ENCODE assay signal across 8 cellular contexts in genomic region chr11:65639228-65639597, GRCh38. TPM values are rescaled to one million over a fixed set of nuclear protein-coding genes. Genes with fewer than 3 reads are reported as not detected.
DNase-seq lines count a peak whose midpoint lies in the region; ATAC-seq, FAIRE-seq and TF ChIP-seq lines count a peak whose summit lies in the region.
"Not testable (repeated sequence)": the region's sequence is repeated elsewhere in the genome, so short reads cannot be mapped to it uniquely, and the experiment has no call there.

No MANE protein-coding gene starts in this region.

- TF ChIP-seq POLR2A in GM12878 (IDR thresholded peaks at IDR 0.05; ENCODE audit: low read depth, low read length); esophagus squamous epithelium (IDR thresholded peaks at IDR 0.05); uterus (IDR thresholded peaks at IDR 0.05): not testable (repeated sequence)

- not testable (repeated sequence) for H2AFZ ChIP-seq in GM12878 (ENCODE audit: control insufficient read depth, low read depth, low read length)

- H3K4me2 ChIP-seq in GM12878 (ENCODE audit: control insufficient read depth, insufficient read depth): peak overlapping the region; percentile 99

- not testable (repeated sequence) for DNase-seq in GM12864 (ENCODE audit: low read depth); RWPE1 (ENCODE audit: low spot score); activated T-cell treated with anti-CD3 and anti-CD28 coated beads, Interleukin-2, amount 50 U/mL, for 24 hours; GM12878 (ENCODE audit: low read depth, low spot score); esophagus squamous epithelium (lab: John Stamatoyannopoulos, UW); uterus

- peak overlapping the region; percentile 80 for H3K4me3 ChIP-seq in GM12864 (ENCODE audit: low read depth, low read length)
- H3K4me3 ChIP-seq in GM12878: peak overlapping the region; percentile 85
- peak overlapping the region in 3 of 4 donors; percentile 80 to 87 (median 81) for H3K4me3 ChIP-seq in esophagus squamous epithelium
- H3K4me3 ChIP-seq in mucosa of stomach (ENCODE audit: low read length): not testable (repeated sequence)
- peak overlapping the region in 4 of 7 experiments; percentile 55 to 82 (median 70) for H3K4me3 ChIP-seq in skin epidermis
- H3K4me3 ChIP-seq in uterus: peak overlapping the region in 1 of 2 donors; percentile 60

- not testable (repeated sequence) for ATAC-seq in GM12878

- H3K27ac Mint-ChIP-seq in activated T-cell treated with anti-CD3 and anti-CD28 coated beads, Interleukin-2, amount 50 U/mL, for 24 hours: peak overlapping the region; percentile 95

- not testable (repeated sequence) for H4K20me1 ChIP-seq in GM12878 (ENCODE audit: control insufficient read depth, insufficient read depth)

- RAD21 ChIA-PET in GM12878 (lab: Charles Lee; ENCODE audit: unreplicated experiment): interaction anchor here (1.0 to 2.9 kb wide), 12 partner anchors 13 to 179 kb away, joined by 3 to 23 read pairs (median 7); partner anchors contain the start of genes EHBP1L1, FAM89B, OVOL1 and PCNX3

- TF ChIP-seq EP300 in GM12878 (IDR thresholded peaks at IDR 0.05; ENCODE audit: borderline replicate concordance in 1 of 2, control insufficient read depth in 1 of 2, low read depth in 2 of 2, low read length in 2 of 2): not testable (repeated sequence)

- not testable (repeated sequence) for H3K27me3 ChIP-seq in GM12878 (replicated peaks in 1 of 2; ENCODE audit: control insufficient read depth in 2 of 2, insufficient read depth in 2 of 2, low read length in 1 of 2); esophagus squamous epithelium; mucosa of stomach (ENCODE audit: control insufficient read depth, insufficient read depth, low read length); uterus

- peak overlapping the region; percentile 72 for H3K9ac ChIP-seq in GM12878 (ENCODE audit: control insufficient read depth, insufficient read depth, low read length)
- peak overlapping the region; percentile 47 for H3K9ac ChIP-seq in mucosa of stomach (ENCODE audit: low read length)

- peaks cover 58% of the 10 kb centered on the region for H3K4me1 Mint-ChIP-seq in activated T-cell treated with anti-CD3 and anti-CD28 coated beads, Interleukin-2, amount 50 U/mL, for 24 hours (ENCODE audit: low read depth)

- H3K79me2 ChIP-seq in GM12878 (ENCODE audit: control insufficient read depth, insufficient read depth, low read length): peaks cover 42% of the 10 kb centered on the region

- H3K27ac ChIP-seq in RWPE1 (peak overlapping the region; percentile 87), GM12878 (ENCODE audit: control insufficient read depth, insufficient read depth) (peak overlapping the region; percentile 89), esophagus squamous epithelium (peak overlapping the region; percentile 74 to 95 (median 94)), skin epidermis (peak overlapping the region in 16 of 21 experiments; percentile 74 to 98 (median 87)), uterus (peak overlapping the region; percentile 81 to 84)

- intact Hi-C loops in GM12878 (cut with micrococcal nuclease; ENCODE audit: unreplicated experiment): loop anchor here (2.0 kb wide), 2 partner anchors 14 to 24 kb away; partner anchors contain the start of genes MAP3K11 and PCNX3
- intact Hi-C loops in esophagus squamous epithelium (cut with DNase I): not testable (repeated sequence)
- intact Hi-C loops in uterus (cut with DNase I; ENCODE audit: low total_unique reads): loop anchor here (10.0 kb wide), 1 partner anchor 176 kb away; no protein-coding TSS in a partner anchor

- CTCF ChIA-PET in RWPE1 (lab: Yijun Ruan, JAX): interaction anchor here (0.5 to 1.5 kb wide), 3 partner anchors 15 to 245 kb away, joined by 3 to 5 read pairs (median 4); no protein-coding TSS in a partner anchor
- CTCF ChIA-PET in GM12878 (lab: Yijun Ruan, JAX): interaction anchor here (0.6 to 2.9 kb wide), 15 partner anchors 13 to 620 kb away, joined by 3 to 14 read pairs (median 8); partner anchors contain the start of genes EHBP1L1, FAM89B, MUS81 and PCNX3

- SMC1A ChIA-PET in GM12878 (lab: Charles Lee; ENCODE audit: uncharacterized antibody, unreplicated experiment): interaction anchor here (0.6 to 3.6 kb wide), 6 partner anchors 13 to 480 kb away, joined by 3 to 33 read pairs (median 10); partner anchors contain the start of genes PCNX3 and RELA

- H3K4me1 ChIP-seq in GM12878 (ENCODE audit: control insufficient read depth, insufficient read depth, low read length) (peaks cover 34% of the 10 kb centered on the region), esophagus squamous epithelium (peaks cover 33 to 91% (median 34%) of the 10 kb centered on the region in 3 donors), mucosa of stomach (ENCODE audit: control insufficient read depth, insufficient read depth, low read length) (peaks cover 26% of the 10 kb centered on the region), uterus (peaks cover 0 to 15% of the 10 kb centered on the region in 2 donors)

- WGBS in GM12878 (ENCODE audit: insufficient coverage, insufficient replicate concordance, low lambda C conversion rate, missing lambda C conversion rate): 5% methylated on average over 9 of the region's 9 CpGs
- WGBS in esophagus squamous epithelium, 2 donors: 40 to 76% methylated on average over 1 to 6 of the region's 9 CpGs

- not testable (repeated sequence) for H3K9me3 Mint-ChIP-seq in activated T-cell treated with anti-CD3 and anti-CD28 coated beads, Interleukin-2, amount 50 U/mL, for 24 hours

- in situ Hi-C loops in GM12878 (cut with MboI): not testable (repeated sequence)

- not testable (repeated sequence) for TF ChIP-seq CTCF in GM12864 (IDR thresholded peaks at IDR 0.05; ENCODE audit: low read depth, low read length, missing control alignments); RWPE1 (conservative IDR thresholded peaks at IDR 0.05; ENCODE audit: low read depth); GM12878 (IDR thresholded peaks at IDR 0.05 in 2 of 3, conservative IDR thresholded peaks at IDR 0.05 in 1 of 3; ENCODE audit: control insufficient read depth in 2 of 3, extremely low read depth in 1 of 3, insufficient read depth in 1 of 3, low read depth in 3 of 3, low read length in 3 of 3); esophagus squamous epithelium (IDR thresholded peaks at IDR 0.05); uterus (IDR thresholded peaks at IDR 0.05)

- TF ChIP-seq RAD21 in GM12878 (IDR thresholded peaks at IDR 0.05; ENCODE audit: insufficient read depth, low read depth, low read length): not testable (repeated sequence)

- not testable (repeated sequence) for H3K9me3 ChIP-seq in GM12878 (replicated peaks; ENCODE audit: control insufficient read depth, insufficient read depth, low read length); esophagus squamous epithelium; mucosa of stomach (ENCODE audit: control insufficient read depth, low read length); uterus

- FAIRE-seq in GM12878 (lab: Jason Lieb, UNC): not testable (repeated sequence)

- H3K27me3 Mint-ChIP-seq in activated T-cell treated with anti-CD3 and anti-CD28 coated beads, Interleukin-2, amount 50 U/mL, for 24 hours: not testable (repeated sequence)

- BruUV-seq in GM12878 (replicated peaks; lab: Mats Ljungman, UMichigan): TSS peak; percentile 88

- POLR2A ChIA-PET in RWPE1 (lab: Yijun Ruan, JAX; ENCODE audit: low non-redundant PET): not testable (repeated sequence)
- POLR2A ChIA-PET in GM12878 (lab: Charles Lee): interaction anchor here (0.6 to 7.6 kb wide), 20 partner anchors 14 to 252 kb away, joined by 3 to 100 read pairs (median 6); partner anchors contain the start of genes CCDC85B, EHBP1L1, KAT5 and PCNX3

- peak overlapping the region; percentile 93 for H3K4me3 Mint-ChIP-seq in activated T-cell treated with anti-CD3 and anti-CD28 coated beads, Interleukin-2, amount 50 U/mL, for 24 hours

- H3K36me3 ChIP-seq in GM12878 (ENCODE audit: control insufficient read depth in 2 of 2, insufficient read depth in 2 of 2, low read length in 1 of 2) (peaks cover 15 to 32% of the 10 kb centered on the region in 2 experiments), esophagus squamous epithelium (peaks cover 25 to 50% (median 38%) of the 10 kb centered on the region in 3 donors), mucosa of stomach (ENCODE audit: control insufficient read depth, insufficient read depth, low read length) (peaks cover 13% of the 10 kb centered on the region)
- not testable (repeated sequence) for H3K36me3 ChIP-seq in uterus

- H3K36me3 Mint-ChIP-seq in activated T-cell treated with anti-CD3 and anti-CD28 coated beads, Interleukin-2, amount 50 U/mL, for 24 hours (ENCODE audit: low read depth): peaks cover 87% of the 10 kb centered on the region

RNA-seq across cellular contexts. Expression of gene SIPA1, which starts 1.3 kb away (rescaled TPM):
- 136 and 145 TPM in 2 replicates for total RNA-seq in GM12878 (2013; cell fraction: nucleolus; rRNA removed)
- total RNA-seq in GM12878 (2014; rRNA removed) (51.7 and 61.2 TPM in 2 replicates), GM12878 (2014; rRNA removed; fragmentation: Illumina TruSeq; extraction: Trizol) (26.9 and 34.2 TPM in 2 replicates), GM12878 (2021) (132 and 139 TPM in 2 replicates), esophagus squamous epithelium (10 to 100 TPM in 3 of 4 donors, 1 to 10 TPM in 1; 7.8 to 29.2 (median 27.5) TPM), uterus (10 to 100 TPM; 11.2 to 60.1 (median 27.0) TPM)
- polyA plus RNA-seq in GM12878 (2011; ENCODE audit: low read depth): 14.6 TPM
- polyA plus RNA-seq in GM12878 (2011; rRNA removed) (24.0 and 64.1 TPM in 2 replicates), GM12878 (2014; fragmentation: Illumina TruSeq; extraction: Trizol) (4.9 and 16.0 TPM in 2 replicates), GM12878 (2014; fragmentation: Nextera tagmentation; extraction: Ambion mirVana) (1 to 10 TPM; 1.0 to 5.5 TPM), GM12878 (2014; rRNA removed) (64.2 and 66.8 TPM in 2 replicates), GM12878 (2016; fragmentation: Nextera tagmentation; extraction: Ambion mirVana) (10 to 100 TPM; 18.3 to 32.7 TPM)
- 72.9 and 124 TPM in 2 replicates for polyA plus RNA-seq in GM12878 (2011; cell fraction: cytosol; rRNA removed)
- 436 and 511 TPM in 2 replicates for polyA plus RNA-seq in GM12878 (2011; cell fraction: nucleus; rRNA removed)
- 69.0 and 88.3 TPM in 2 replicates for polyA plus RNA-seq in GM12878 (2012)
- 131 and 204 TPM in 2 replicates for polyA minus RNA-seq in GM12878 (2011; rRNA and poly(A)+ RNA removed)
- polyA minus RNA-seq in GM12878 (2011; cell fraction: cytosol; rRNA and poly(A)+ RNA removed): 70.8 and 88.3 TPM in 2 replicates
- 87.9 and 144 TPM in 2 replicates for polyA minus RNA-seq in GM12878 (2011; cell fraction: nucleus; rRNA and poly(A)+ RNA removed)

RNA-seq across cellular contexts. Expression of gene RELA, which starts 23.5 kb away (rescaled TPM):
- 91.6 and 99.8 TPM in 2 replicates for total RNA-seq in GM12878 (2013; cell fraction: nucleolus; rRNA removed)
- total RNA-seq in GM12878 (2014; rRNA removed) (28.1 and 33.6 TPM in 2 replicates), GM12878 (2014; rRNA removed; fragmentation: Illumina TruSeq; extraction: Trizol) (15.3 and 16.8 TPM in 2 replicates), GM12878 (2021) (51.7 and 56.4 TPM in 2 replicates), esophagus squamous epithelium (10 to 100 TPM; 29.4 to 49.4 (median 47.5) TPM), uterus (10 to 100 TPM in 3 of 4 donors, 1 to 10 TPM in 1; 6.7 to 97.1 (median 36.5) TPM)
- 26.3 TPM for polyA plus RNA-seq in GM12878 (2011; ENCODE audit: low read depth)
- polyA plus RNA-seq in GM12878 (2011; rRNA removed) (13.4 and 32.7 TPM in 2 replicates), GM12878 (2014; fragmentation: Illumina TruSeq; extraction: Trizol) (21.8 and 34.7 TPM in 2 replicates), GM12878 (2014; fragmentation: Nextera tagmentation; extraction: Ambion mirVana) (10 to 100 TPM in 1 of 2 experiments, 1 to 10 TPM in 1; 5.1 to 12.8 TPM), GM12878 (2014; rRNA removed) (37.4 and 60.0 TPM in 2 replicates), GM12878 (2016; fragmentation: Nextera tagmentation; extraction: Ambion mirVana) (10 to 100 TPM; 38.1 to 42.8 TPM)
- 28.1 and 28.2 TPM in 2 replicates for polyA plus RNA-seq in GM12878 (2011; cell fraction: cytosol; rRNA removed)
- 205 and 257 TPM in 2 replicates for polyA plus RNA-seq in GM12878 (2011; cell fraction: nucleus; rRNA removed)
- 60.7 and 67.5 TPM in 2 replicates for polyA plus RNA-seq in GM12878 (2012)
- polyA minus RNA-seq in GM12878 (2011; rRNA and poly(A)+ RNA removed): 35.8 and 49.0 TPM in 2 replicates
- 18.3 and 22.1 TPM in 2 replicates for polyA minus RNA-seq in GM12878 (2011; cell fraction: cytosol; rRNA and poly(A)+ RNA removed)
- 82.5 and 108 TPM in 2 replicates for polyA minus RNA-seq in GM12878 (2011; cell fraction: nucleus; rRNA and poly(A)+ RNA removed)

RNA-seq across cellular contexts. Expression of gene PCNX3, which starts 23.6 kb away (rescaled TPM):
- 38.1 and 44.3 TPM in 2 replicates for total RNA-seq in GM12878 (2013; cell fraction: nucleolus; rRNA removed)
- total RNA-seq in GM12878 (2014; rRNA removed) (14.0 and 19.9 TPM in 2 replicates), GM12878 (2014; rRNA removed; fragmentation: Illumina TruSeq; extraction: Trizol) (5.4 and 7.3 TPM in 2 replicates), GM12878 (2021) (39.0 and 46.6 TPM in 2 replicates), esophagus squamous epithelium (10 to 100 TPM; 24.0 to 40.0 (median 30.9) TPM), uterus (10 to 100 TPM in 3 of 4 donors, 1 to 10 TPM in 1; 6.8 to 47.4 (median 24.6) TPM)
- polyA plus RNA-seq in GM12878 (2011; ENCODE audit: low read depth): 8.1 TPM
- polyA plus RNA-seq in GM12878 (2011; rRNA removed) (2.9 and 8.2 TPM in 2 replicates), GM12878 (2014; fragmentation: Illumina TruSeq; extraction: Trizol) (1.7 and 8.6 TPM in 2 replicates), GM12878 (2014; fragmentation: Nextera tagmentation; extraction: Ambion mirVana) (under 1 TPM; 0.03 to 0.15 TPM), GM12878 (2014; rRNA removed) (34.1 and 40.2 TPM in 2 replicates), GM12878 (2016; fragmentation: Nextera tagmentation; extraction: Ambion mirVana) (10 to 100 TPM in 1 of 2 experiments, 1 to 10 TPM in 1; 6.8 to 10.3 TPM)
- 19.6 and 23.7 TPM in 2 replicates for polyA plus RNA-seq in GM12878 (2011; cell fraction: cytosol; rRNA removed)
- 93.1 and 120 TPM in 2 replicates for polyA plus RNA-seq in GM12878 (2011; cell fraction: nucleus; rRNA removed)
- 16.6 and 21.0 TPM in 2 replicates for polyA plus RNA-seq in GM12878 (2012)
- polyA minus RNA-seq in GM12878 (2011; rRNA and poly(A)+ RNA removed): 12.1 and 24.9 TPM in 2 replicates
- 17.2 and 18.4 TPM in 2 replicates for polyA minus RNA-seq in GM12878 (2011; cell fraction: cytosol; rRNA and poly(A)+ RNA removed)
- polyA minus RNA-seq in GM12878 (2011; cell fraction: nucleus; rRNA and poly(A)+ RNA removed): 29.3 and 54.2 TPM in 2 replicates

RNA-seq across cellular contexts. Expression of gene MAP3K11, which starts 25.2 kb away (rescaled TPM):
- total RNA-seq in GM12878 (2013; cell fraction: nucleolus; rRNA removed): 95.3 and 109 TPM in 2 replicates
- total RNA-seq in GM12878 (2014; rRNA removed): 37.4 and 39.9 TPM in 2 replicates
- total RNA-seq in GM12878 (2014; rRNA removed; fragmentation: Illumina TruSeq; extraction: Trizol): 13.6 and 15.1 TPM in 2 replicates
- 62.6 and 64.7 TPM in 2 replicates for total RNA-seq in GM12878 (2021)
- polyA plus RNA-seq in GM12878 (2011; ENCODE audit: low read depth): 8.2 TPM
- 17.0 and 27.9 TPM in 2 replicates for polyA plus RNA-seq in GM12878 (2011; rRNA removed)
- polyA plus RNA-seq in GM12878 (2011; cell fraction: cytosol; rRNA removed): 43.4 and 59.7 TPM in 2 replicates
- 80.4 and 99.7 TPM in 2 replicates for polyA plus RNA-seq in GM12878 (2011; cell fraction: nucleus; rRNA removed)
- polyA plus RNA-seq in GM12878 (2012): 29.2 and 38.0 TPM in 2 replicates
- 6.6 and 14.0 TPM in 2 replicates for polyA plus RNA-seq in GM12878 (2014; fragmentation: Illumina TruSeq; extraction: Trizol)
- 1 to 10 TPM; 1.5 to 1.9 TPM for polyA plus RNA-seq in GM12878 (2014; fragmentation: Nextera tagmentation; extraction: Ambion mirVana)
- 51.8 and 58.7 TPM in 2 replicates for polyA plus RNA-seq in GM12878 (2014; rRNA removed)
- polyA plus RNA-seq in GM12878 (2016; fragmentation: Nextera tagmentation; extraction: Ambion mirVana): 10 to 100 TPM; 22.1 to 27.3 TPM
- 31.5 and 53.3 TPM in 2 replicates for polyA minus RNA-seq in GM12878 (2011; rRNA and poly(A)+ RNA removed)
- polyA minus RNA-seq in GM12878 (2011; cell fraction: cytosol; rRNA and poly(A)+ RNA removed): 23.3 and 23.7 TPM in 2 replicates
- polyA minus RNA-seq in GM12878 (2011; cell fraction: nucleus; rRNA and poly(A)+ RNA removed): 31.8 and 54.0 TPM in 2 replicates
- 10 to 100 TPM; 27.5 to 33.0 (median 30.4) TPM for total RNA-seq in esophagus squamous epithelium
- total RNA-seq in uterus: 100 to 1,000 TPM in 1 of 4 donors, 10 to 100 TPM in 3; 22.1 to 139 (median 51.8) TPM

RNA-seq across cellular contexts. Expression of gene KCNK7, which starts 43.6 kb away (rescaled TPM):
- 0.42 and 0.67 TPM in 2 replicates for total RNA-seq in GM12878 (2013; cell fraction: nucleolus; rRNA removed)
- total RNA-seq in GM12878 (2014; rRNA removed): 0.16 and 0.23 TPM in 2 replicates
- not detected in 2 replicates for total RNA-seq in GM12878 (2014; rRNA removed; fragmentation: Illumina TruSeq; extraction: Trizol)
- 0.29 and 0.54 TPM in 2 replicates for total RNA-seq in GM12878 (2021)
- polyA plus RNA-seq in GM12878 (2011; ENCODE audit: low read depth): not detected
- polyA plus RNA-seq in GM12878 (2011; rRNA removed): not detected in 2 replicates
- 0.08 TPM in 1 of 2 replicates, not detected in the other for polyA plus RNA-seq in GM12878 (2011; cell fraction: cytosol; rRNA removed)
- 0.16 and 0.46 TPM in 2 replicates for polyA plus RNA-seq in GM12878 (2011; cell fraction: nucleus; rRNA removed)
- polyA plus RNA-seq in GM12878 (2012): 0.08 and 0.80 TPM in 2 replicates
- not detected in 2 replicates for polyA plus RNA-seq in GM12878 (2014; fragmentation: Illumina TruSeq; extraction: Trizol)
- under 1 TPM in 1 of 2 experiments, not detected in 1; 0.11 TPM for polyA plus RNA-seq in GM12878 (2014; fragmentation: Nextera tagmentation; extraction: Ambion mirVana)
- 0.15 TPM in 1 of 2 replicates, not detected in the other for polyA plus RNA-seq in GM12878 (2014; rRNA removed)
- not detected for polyA plus RNA-seq in GM12878 (2016; fragmentation: Nextera tagmentation; extraction: Ambion mirVana)
- 1.4 TPM in 1 of 2 replicates, not detected in the other for polyA minus RNA-seq in GM12878 (2011; rRNA and poly(A)+ RNA removed)
- not detected in 2 replicates for polyA minus RNA-seq in GM12878 (2011; cell fraction: cytosol; rRNA and poly(A)+ RNA removed)
- polyA minus RNA-seq in GM12878 (2011; cell fraction: nucleus; rRNA and poly(A)+ RNA removed): not detected in 2 replicates
- 10 to 100 TPM in 3 of 4 donors, 1 to 10 TPM in 1; 5.5 to 22.5 (median 15.2) TPM for total RNA-seq in esophagus squamous epithelium
- total RNA-seq in uterus: 1 to 10 TPM in 1 of 4 donors, under 1 TPM in 1, not detected in 2; 0.26 to 5.8 TPM
